Comparison of ENCODE assay signal across 1 cellular context in the genomic region with DNA sequence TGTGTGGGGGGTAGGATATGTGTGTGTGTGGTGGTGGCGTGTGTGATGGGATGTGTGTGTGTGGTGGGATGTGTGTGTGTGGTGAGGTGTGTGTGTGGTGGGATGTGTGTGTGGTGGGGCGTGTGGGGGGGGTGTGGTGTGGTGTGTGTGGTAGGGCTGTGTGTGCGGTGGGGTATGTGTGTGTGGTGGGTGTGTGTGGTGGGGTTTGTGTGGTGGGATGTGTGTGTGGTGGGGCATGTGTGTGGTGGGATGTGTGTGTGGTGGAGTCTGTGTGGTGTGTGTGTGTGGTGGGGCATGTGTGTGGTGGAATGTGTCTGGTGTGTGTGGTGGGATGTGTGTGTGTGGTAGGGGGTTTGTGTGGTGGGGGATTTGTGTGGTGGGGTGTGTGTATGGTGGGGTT.
TF ChIP-seq lines count a peak whose summit lies in the region.

No MANE protein-coding gene starts in this region.

TF ChIP-seq in HepG2, 621 proteins besides CTCF, POLR2A, EP300 and RAD21:
- TF ChIP-seq, protein P1, sequence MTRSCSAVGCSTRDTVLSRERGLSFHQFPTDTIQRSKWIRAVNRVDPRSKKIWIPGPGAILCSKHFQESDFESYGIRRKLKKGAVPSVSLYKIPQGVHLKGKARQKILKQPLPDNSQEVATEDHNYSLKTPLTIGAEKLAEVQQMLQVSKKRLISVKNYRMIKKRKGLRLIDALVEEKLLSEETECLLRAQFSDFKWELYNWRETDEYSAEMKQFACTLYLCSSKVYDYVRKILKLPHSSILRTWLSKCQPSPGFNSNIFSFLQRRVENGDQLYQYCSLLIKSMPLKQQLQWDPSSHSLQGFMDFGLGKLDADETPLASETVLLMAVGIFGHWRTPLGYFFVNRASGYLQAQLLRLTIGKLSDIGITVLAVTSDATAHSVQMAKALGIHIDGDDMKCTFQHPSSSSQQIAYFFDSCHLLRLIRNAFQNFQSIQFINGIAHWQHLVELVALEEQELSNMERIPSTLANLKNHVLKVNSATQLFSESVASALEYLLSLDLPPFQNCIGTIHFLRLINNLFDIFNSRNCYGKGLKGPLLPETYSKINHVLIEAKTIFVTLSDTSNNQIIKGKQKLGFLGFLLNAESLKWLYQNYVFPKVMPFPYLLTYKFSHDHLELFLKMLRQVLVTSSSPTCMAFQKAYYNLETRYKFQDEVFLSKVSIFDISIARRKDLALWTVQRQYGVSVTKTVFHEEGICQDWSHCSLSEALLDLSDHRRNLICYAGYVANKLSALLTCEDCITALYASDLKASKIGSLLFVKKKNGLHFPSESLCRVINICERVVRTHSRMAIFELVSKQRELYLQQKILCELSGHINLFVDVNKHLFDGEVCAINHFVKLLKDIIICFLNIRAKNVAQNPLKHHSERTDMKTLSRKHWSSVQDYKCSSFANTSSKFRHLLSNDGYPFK (CRISPR knock-in tag; IDR thresholded peaks at IDR 0.05; ENCODE audit: borderline replicate concordance), result no peak
- TF ChIP-seq ZNF326 (CRISPR knock-in tag; IDR thresholded peaks at IDR 0.05; ENCODE audit: borderline replicate concordance) (no peak), CCDC6 (CRISPR knock-in tag; IDR thresholded peaks at IDR 0.05) (no peak), HNRNPL (IDR thresholded peaks at IDR 0.05; ENCODE audit: low read depth, low read length) (peak; percentile 68), ZNF335 (CRISPR knock-in tag; IDR thresholded peaks at IDR 0.05) (no peak), SCMH1 (CRISPR knock-in tag; IDR thresholded peaks at IDR 0.05; ENCODE audit: borderline replicate concordance) (no peak), TBL1XR1 (IDR thresholded peaks at IDR 0.05; ENCODE audit: borderline replicate concordance, low read length, partially characterized antibody) (no peak), TCF12 (IDR thresholded peaks at IDR 0.05) (no peak), TCF12 (CRISPR knock-in tag; IDR thresholded peaks at IDR 0.05) (no peak), ZNF841 (CRISPR knock-in tag; IDR thresholded peaks at IDR 0.05; ENCODE audit: borderline replicate concordance) (no peak), AGO2 (optimal IDR thresholded peaks at IDR 0.05; ENCODE audit: low read depth, low read length) (peak; percentile 47), POLR2AphosphoS5 (IDR thresholded peaks at IDR 0.05; ENCODE audit: low read depth, low read length) (no peak), NFKBIZ (CRISPR knock-in tag; IDR thresholded peaks at IDR 0.05) (no peak), NPAS2 (CRISPR knock-in tag; IDR thresholded peaks at IDR 0.05; ENCODE audit: borderline replicate concordance) (no peak), YEATS4 (CRISPR knock-in tag; IDR thresholded peaks at IDR 0.05; ENCODE audit: borderline replicate concordance) (no peak), ZNF598 (CRISPR knock-in tag; IDR thresholded peaks at IDR 0.05; ENCODE audit: borderline replicate concordance) (no peak)
- TF ChIP-seq, protein P2, sequence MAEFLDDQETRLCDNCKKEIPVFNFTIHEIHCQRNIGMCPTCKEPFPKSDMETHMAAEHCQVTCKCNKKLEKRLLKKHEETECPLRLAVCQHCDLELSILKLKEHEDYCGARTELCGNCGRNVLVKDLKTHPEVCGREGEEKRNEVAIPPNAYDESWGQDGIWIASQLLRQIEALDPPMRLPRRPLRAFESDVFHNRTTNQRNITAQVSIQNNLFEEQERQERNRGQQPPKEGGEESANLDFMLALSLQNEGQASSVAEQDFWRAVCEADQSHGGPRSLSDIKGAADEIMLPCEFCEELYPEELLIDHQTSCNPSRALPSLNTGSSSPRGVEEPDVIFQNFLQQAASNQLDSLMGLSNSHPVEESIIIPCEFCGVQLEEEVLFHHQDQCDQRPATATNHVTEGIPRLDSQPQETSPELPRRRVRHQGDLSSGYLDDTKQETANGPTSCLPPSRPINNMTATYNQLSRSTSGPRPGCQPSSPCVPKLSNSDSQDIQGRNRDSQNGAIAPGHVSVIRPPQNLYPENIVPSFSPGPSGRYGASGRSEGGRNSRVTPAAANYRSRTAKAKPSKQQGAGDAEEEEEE (CRISPR knock-in tag; IDR thresholded peaks at IDR 0.05; ENCODE audit: borderline replicate concordance), result no peak
- TF ChIP-seq, protein P3, sequence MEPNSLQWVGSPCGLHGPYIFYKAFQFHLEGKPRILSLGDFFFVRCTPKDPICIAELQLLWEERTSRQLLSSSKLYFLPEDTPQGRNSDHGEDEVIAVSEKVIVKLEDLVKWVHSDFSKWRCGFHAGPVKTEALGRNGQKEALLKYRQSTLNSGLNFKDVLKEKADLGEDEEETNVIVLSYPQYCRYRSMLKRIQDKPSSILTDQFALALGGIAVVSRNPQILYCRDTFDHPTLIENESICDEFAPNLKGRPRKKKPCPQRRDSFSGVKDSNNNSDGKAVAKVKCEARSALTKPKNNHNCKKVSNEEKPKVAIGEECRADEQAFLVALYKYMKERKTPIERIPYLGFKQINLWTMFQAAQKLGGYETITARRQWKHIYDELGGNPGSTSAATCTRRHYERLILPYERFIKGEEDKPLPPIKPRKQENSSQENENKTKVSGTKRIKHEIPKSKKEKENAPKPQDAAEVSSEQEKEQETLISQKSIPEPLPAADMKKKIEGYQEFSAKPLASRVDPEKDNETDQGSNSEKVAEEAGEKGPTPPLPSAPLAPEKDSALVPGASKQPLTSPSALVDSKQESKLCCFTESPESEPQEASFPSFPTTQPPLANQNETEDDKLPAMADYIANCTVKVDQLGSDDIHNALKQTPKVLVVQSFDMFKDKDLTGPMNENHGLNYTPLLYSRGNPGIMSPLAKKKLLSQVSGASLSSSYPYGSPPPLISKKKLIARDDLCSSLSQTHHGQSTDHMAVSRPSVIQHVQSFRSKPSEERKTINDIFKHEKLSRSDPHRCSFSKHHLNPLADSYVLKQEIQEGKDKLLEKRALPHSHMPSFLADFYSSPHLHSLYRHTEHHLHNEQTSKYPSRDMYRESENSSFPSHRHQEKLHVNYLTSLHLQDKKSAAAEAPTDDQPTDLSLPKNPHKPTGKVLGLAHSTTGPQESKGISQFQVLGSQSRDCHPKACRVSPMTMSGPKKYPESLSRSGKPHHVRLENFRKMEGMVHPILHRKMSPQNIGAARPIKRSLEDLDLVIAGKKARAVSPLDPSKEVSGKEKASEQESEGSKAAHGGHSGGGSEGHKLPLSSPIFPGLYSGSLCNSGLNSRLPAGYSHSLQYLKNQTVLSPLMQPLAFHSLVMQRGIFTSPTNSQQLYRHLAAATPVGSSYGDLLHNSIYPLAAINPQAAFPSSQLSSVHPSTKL (CRISPR knock-in tag; IDR thresholded peaks at IDR 0.05), result no peak
- TF ChIP-seq, protein P4, sequence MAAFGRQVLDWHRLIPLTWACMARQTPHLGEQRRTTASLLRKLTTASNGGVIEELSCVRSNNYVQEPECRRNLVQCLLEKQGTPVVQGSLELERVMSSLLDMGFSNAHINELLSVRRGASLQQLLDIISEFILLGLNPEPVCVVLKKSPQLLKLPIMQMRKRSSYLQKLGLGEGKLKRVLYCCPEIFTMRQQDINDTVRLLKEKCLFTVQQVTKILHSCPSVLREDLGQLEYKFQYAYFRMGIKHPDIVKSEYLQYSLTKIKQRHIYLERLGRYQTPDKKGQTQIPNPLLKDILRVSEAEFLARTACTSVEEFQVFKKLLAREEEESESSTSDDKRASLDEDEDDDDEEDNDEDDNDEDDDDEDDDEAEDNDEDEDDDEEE (CRISPR knock-in tag; IDR thresholded peaks at IDR 0.05), result no peak
